2 cellular contexts compared by ENCODE assay signal in the genomic region with DNA sequence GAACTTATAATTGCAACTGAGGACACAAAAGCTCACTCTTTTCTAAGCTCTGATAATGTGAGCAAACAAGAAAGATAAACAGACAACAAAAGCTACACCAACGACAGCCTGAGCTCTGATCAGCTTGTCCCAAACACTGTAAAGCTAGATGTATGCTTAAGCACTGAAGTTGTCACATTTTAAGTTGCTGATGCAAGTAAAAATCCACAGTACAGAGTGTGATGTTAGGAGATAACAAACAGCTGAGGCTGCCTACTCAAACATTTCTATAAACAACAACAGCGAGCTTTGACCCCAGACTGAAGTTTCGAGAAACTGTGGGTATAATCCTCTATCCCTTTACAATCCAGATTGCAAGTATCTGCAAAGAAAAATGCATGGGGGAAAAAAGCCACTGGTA.
TF ChIP-seq lines count a peak whose summit lies in the region.

No MANE protein-coding gene starts in this region.

TF ChIP-seq in K562, 482 proteins besides CTCF, POLR2A, EP300 and RAD21 (continues in another document):
- TF ChIP-seq CBFA2T3 (IDR thresholded peaks at IDR 0.05) (0 out of 2 replicates have a peak, but pooled peaks have one; percentile 4), MAFK (IDR thresholded peaks at IDR 0.05; ENCODE audit: low read length) (peak; percentile 41; the same call in 1 of the 2 replicates), ZBED1 (IDR thresholded peaks at IDR 0.05) (no peak), TAL1 (IDR thresholded peaks at IDR 0.05) (peak; percentile 29; the same call in 1 of the 2 replicates), ELF2 (CRISPR knock-in tag; IDR thresholded peaks at IDR 0.05) (no peak), RFX7 (CRISPR knock-in tag; IDR thresholded peaks at IDR 0.05) (no peak), ZSCAN29 (IDR thresholded peaks at IDR 0.05) (no peak), TCF3 (CRISPR knock-in tag; IDR thresholded peaks at IDR 0.05) (peak; percentile 51), PTTG1 (tag; IDR thresholded peaks at IDR 0.05; ENCODE audit: low read depth) (no peak), BRD9 (IDR thresholded peaks at IDR 0.05; ENCODE audit: low read depth, partially characterized antibody) (no peak), NCOA4 (IDR thresholded peaks at IDR 0.05; ENCODE audit: partially characterized antibody) (no peak), ARID1B (IDR thresholded peaks at IDR 0.05) (peak; percentile 38), SMARCB1 (IDR thresholded peaks at IDR 0.05; ENCODE audit: insufficient read length, low read depth) (no peak)
- TF ChIP-seq, protein P1, sequence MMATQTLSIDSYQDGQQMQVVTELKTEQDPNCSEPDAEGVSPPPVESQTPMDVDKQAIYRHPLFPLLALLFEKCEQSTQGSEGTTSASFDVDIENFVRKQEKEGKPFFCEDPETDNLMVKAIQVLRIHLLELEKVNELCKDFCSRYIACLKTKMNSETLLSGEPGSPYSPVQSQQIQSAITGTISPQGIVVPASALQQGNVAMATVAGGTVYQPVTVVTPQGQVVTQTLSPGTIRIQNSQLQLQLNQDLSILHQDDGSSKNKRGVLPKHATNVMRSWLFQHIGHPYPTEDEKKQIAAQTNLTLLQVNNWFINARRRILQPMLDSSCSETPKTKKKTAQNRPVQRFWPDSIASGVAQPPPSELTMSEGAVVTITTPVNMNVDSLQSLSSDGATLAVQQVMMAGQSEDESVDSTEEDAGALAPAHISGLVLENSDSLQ (IDR thresholded peaks at IDR 0.05), result no peak
- TF ChIP-seq, protein P2, sequence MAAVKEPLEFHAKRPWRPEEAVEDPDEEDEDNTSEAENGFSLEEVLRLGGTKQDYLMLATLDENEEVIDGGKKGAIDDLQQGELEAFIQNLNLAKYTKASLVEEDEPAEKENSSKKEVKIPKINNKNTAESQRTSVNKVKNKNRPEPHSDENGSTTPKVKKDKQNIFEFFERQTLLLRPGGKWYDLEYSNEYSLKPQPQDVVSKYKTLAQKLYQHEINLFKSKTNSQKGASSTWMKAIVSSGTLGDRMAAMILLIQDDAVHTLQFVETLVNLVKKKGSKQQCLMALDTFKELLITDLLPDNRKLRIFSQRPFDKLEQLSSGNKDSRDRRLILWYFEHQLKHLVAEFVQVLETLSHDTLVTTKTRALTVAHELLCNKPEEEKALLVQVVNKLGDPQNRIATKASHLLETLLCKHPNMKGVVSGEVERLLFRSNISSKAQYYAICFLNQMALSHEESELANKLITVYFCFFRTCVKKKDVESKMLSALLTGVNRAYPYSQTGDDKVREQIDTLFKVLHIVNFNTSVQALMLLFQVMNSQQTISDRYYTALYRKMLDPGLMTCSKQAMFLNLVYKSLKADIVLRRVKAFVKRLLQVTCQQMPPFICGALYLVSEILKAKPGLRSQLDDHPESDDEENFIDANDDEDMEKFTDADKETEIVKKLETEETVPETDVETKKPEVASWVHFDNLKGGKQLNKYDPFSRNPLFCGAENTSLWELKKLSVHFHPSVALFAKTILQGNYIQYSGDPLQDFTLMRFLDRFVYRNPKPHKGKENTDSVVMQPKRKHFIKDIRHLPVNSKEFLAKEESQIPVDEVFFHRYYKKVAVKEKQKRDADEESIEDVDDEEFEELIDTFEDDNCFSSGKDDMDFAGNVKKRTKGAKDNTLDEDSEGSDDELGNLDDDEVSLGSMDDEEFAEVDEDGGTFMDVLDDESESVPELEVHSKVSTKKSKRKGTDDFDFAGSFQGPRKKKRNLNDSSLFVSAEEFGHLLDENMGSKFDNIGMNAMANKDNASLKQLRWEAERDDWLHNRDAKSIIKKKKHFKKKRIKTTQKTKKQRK (IDR thresholded peaks at IDR 0.05; ENCODE audit: borderline replicate concordance, low read depth, low read length), result no peak
- TF ChIP-seq, protein P3, sequence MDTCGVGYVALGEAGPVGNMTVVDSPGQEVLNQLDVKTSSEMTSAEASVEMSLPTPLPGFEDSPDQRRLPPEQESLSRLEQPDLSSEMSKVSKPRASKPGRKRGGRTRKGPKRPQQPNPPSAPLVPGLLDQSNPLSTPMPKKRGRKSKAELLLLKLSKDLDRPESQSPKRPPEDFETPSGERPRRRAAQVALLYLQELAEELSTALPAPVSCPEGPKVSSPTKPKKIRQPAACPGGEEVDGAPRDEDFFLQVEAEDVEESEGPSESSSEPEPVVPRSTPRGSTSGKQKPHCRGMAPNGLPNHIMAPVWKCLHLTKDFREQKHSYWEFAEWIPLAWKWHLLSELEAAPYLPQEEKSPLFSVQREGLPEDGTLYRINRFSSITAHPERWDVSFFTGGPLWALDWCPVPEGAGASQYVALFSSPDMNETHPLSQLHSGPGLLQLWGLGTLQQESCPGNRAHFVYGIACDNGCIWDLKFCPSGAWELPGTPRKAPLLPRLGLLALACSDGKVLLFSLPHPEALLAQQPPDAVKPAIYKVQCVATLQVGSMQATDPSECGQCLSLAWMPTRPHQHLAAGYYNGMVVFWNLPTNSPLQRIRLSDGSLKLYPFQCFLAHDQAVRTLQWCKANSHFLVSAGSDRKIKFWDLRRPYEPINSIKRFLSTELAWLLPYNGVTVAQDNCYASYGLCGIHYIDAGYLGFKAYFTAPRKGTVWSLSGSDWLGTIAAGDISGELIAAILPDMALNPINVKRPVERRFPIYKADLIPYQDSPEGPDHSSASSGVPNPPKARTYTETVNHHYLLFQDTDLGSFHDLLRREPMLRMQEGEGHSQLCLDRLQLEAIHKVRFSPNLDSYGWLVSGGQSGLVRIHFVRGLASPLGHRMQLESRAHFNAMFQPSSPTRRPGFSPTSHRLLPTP (IDR thresholded peaks at IDR 0.05; ENCODE audit: borderline replicate concordance, extremely low read depth, insufficient read length), result no peak
- TF ChIP-seq, protein P4, sequence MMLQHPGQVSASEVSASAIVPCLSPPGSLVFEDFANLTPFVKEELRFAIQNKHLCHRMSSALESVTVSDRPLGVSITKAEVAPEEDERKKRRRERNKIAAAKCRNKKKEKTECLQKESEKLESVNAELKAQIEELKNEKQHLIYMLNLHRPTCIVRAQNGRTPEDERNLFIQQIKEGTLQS (IDR thresholded peaks at IDR 0.05), result peak; percentile 29; the same call in 1 of the 2 replicates
- TF ChIP-seq, protein P4 (CRISPR knock-in tag; conservative IDR thresholded peaks at IDR 0.05), result no peak
- TF ChIP-seq, protein P5, sequence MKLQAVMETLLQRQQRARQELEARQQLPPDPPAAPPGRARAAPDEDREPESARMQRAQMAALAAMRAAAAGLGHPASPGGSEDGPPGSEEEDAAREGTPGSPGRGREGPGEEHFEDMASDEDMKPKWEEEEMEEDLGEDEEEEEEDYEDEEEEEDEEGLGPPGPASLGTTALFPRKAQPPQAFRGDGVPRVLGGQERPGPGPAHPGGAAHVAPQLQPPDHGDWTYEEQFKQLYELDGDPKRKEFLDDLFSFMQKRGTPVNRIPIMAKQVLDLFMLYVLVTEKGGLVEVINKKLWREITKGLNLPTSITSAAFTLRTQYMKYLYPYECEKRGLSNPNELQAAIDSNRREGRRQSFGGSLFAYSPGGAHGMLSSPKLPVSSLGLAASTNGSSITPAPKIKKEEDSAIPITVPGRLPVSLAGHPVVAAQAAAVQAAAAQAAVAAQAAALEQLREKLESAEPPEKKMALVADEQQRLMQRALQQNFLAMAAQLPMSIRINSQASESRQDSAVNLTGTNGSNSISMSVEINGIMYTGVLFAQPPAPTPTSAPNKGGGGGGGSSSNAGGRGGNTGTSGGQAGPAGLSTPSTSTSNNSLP (IDR thresholded peaks at IDR 0.05; ENCODE audit: borderline replicate concordance, low read depth, low read length), result no peak

TF ChIP-seq in HepG2, 621 proteins besides CTCF, POLR2A, EP300 and RAD21 (continues in another document):
- TF ChIP-seq ZNF616 (CRISPR knock-in tag; IDR thresholded peaks at IDR 0.05; ENCODE audit: low read depth) (no peak), FOXC1 (CRISPR knock-in tag; IDR thresholded peaks at IDR 0.05; ENCODE audit: borderline replicate concordance) (no peak), HNRNPK (IDR thresholded peaks at IDR 0.05; ENCODE audit: low read depth, low read length, poor library complexity, severe bottlenecking) (no peak), SP4 (CRISPR knock-in tag; IDR thresholded peaks at IDR 0.05) (no peak), NBN (conservative IDR thresholded peaks at IDR 0.05) (no peak), MTF1 (CRISPR knock-in tag; IDR thresholded peaks at IDR 0.05) (no peak), GATAD2A (CRISPR knock-in tag; IDR thresholded peaks at IDR 0.05) (peak; percentile 85), FOXA1 (IDR thresholded peaks at IDR 0.05) (no peak), FOXA1 (CRISPR knock-in tag; IDR thresholded peaks at IDR 0.05) (peak; percentile 65), NFE2L1 (CRISPR knock-in tag; IDR thresholded peaks at IDR 0.05; ENCODE audit: borderline replicate concordance) (no peak), TARDBP (CRISPR knock-in tag; IDR thresholded peaks at IDR 0.05) (no peak), HHEX (CRISPR knock-in tag; IDR thresholded peaks at IDR 0.05) (peak; percentile 42), MLLT10 (CRISPR knock-in tag; IDR thresholded peaks at IDR 0.05) (no peak), CHD2 (IDR thresholded peaks at IDR 0.05; ENCODE audit: low read depth, low read length) (no peak), SOX13 (IDR thresholded peaks at IDR 0.05) (peak; percentile 52; the same call in 1 of the 2 replicates), SOX13 (CRISPR knock-in tag; conservative IDR thresholded peaks at IDR 0.05 in 1 of 2, IDR thresholded peaks at IDR 0.05 in 1 of 2) (peak in 1 of 2 experiments; percentile 83; a peak in 2 of 4 replicates), POLR2G (IDR thresholded peaks at IDR 0.05; ENCODE audit: low read depth, low read length) (no peak), TBX2 (CRISPR knock-in tag; IDR thresholded peaks at IDR 0.05; ENCODE audit: borderline replicate concordance) (peak; percentile 95), RNF2 (conservative IDR thresholded peaks at IDR 0.05; ENCODE audit: low read depth) (no peak), ZNF792 (CRISPR knock-in tag; IDR thresholded peaks at IDR 0.05) (peak; percentile 31; the same call in 1 of the 2 replicates), MAF1 (CRISPR knock-in tag; IDR thresholded peaks at IDR 0.05; ENCODE audit: borderline replicate concordance) (no peak), IRF2 (CRISPR knock-in tag; IDR thresholded peaks at IDR 0.05) (no peak), THAP11 (CRISPR knock-in tag; IDR thresholded peaks at IDR 0.05) (peak; percentile 60), NFYB (CRISPR knock-in tag; IDR thresholded peaks at IDR 0.05) (no peak), MED1 (CRISPR knock-in tag; IDR thresholded peaks at IDR 0.05) (peak; percentile 59), ZKSCAN5 (CRISPR knock-in tag; IDR thresholded peaks at IDR 0.05) (no peak), ATAD3A (CRISPR knock-in tag; IDR thresholded peaks at IDR 0.05) (no peak)
- TF ChIP-seq, protein P6, sequence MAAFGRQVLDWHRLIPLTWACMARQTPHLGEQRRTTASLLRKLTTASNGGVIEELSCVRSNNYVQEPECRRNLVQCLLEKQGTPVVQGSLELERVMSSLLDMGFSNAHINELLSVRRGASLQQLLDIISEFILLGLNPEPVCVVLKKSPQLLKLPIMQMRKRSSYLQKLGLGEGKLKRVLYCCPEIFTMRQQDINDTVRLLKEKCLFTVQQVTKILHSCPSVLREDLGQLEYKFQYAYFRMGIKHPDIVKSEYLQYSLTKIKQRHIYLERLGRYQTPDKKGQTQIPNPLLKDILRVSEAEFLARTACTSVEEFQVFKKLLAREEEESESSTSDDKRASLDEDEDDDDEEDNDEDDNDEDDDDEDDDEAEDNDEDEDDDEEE (CRISPR knock-in tag; IDR thresholded peaks at IDR 0.05), result no peak
- TF ChIP-seq, protein P7, sequence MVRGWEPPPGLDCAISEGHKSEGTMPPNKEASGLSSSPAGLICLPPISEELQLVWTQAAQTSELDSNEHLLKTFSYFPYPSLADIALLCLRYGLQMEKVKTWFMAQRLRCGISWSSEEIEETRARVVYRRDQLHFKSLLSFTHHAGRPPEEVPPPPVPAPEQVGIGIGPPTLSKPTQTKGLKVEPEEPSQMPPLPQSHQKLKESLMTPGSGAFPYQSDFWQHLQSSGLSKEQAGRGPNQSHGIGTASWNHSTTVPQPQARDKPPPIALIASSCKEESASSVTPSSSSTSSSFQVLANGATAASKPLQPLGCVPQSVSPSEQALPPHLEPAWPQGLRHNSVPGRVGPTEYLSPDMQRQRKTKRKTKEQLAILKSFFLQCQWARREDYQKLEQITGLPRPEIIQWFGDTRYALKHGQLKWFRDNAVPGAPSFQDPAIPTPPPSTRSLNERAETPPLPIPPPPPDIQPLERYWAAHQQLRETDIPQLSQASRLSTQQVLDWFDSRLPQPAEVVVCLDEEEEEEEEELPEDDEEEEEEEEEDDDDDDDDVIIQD (CRISPR knock-in tag; IDR thresholded peaks at IDR 0.05; ENCODE audit: low read depth), result 0 out of 2 replicates have a peak, but pooled peaks have one; percentile 26
- TF ChIP-seq, protein P8, sequence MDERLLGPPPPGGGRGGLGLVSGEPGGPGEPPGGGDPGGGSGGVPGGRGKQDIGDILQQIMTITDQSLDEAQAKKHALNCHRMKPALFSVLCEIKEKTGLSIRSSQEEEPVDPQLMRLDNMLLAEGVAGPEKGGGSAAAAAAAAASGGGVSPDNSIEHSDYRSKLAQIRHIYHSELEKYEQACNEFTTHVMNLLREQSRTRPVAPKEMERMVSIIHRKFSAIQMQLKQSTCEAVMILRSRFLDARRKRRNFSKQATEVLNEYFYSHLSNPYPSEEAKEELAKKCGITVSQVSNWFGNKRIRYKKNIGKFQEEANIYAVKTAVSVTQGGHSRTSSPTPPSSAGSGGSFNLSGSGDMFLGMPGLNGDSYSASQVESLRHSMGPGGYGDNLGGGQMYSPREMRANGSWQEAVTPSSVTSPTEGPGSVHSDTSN (CRISPR knock-in tag; IDR thresholded peaks at IDR 0.05), result no peak
- TF ChIP-seq, protein P9, sequence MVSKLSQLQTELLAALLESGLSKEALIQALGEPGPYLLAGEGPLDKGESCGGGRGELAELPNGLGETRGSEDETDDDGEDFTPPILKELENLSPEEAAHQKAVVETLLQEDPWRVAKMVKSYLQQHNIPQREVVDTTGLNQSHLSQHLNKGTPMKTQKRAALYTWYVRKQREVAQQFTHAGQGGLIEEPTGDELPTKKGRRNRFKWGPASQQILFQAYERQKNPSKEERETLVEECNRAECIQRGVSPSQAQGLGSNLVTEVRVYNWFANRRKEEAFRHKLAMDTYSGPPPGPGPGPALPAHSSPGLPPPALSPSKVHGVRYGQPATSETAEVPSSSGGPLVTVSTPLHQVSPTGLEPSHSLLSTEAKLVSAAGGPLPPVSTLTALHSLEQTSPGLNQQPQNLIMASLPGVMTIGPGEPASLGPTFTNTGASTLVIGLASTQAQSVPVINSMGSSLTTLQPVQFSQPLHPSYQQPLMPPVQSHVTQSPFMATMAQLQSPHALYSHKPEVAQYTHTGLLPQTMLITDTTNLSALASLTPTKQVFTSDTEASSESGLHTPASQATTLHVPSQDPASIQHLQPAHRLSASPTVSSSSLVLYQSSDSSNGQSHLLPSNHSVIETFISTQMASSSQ (IDR thresholded peaks at IDR 0.05; ENCODE audit: low read depth), result peak; percentile 56
- TF ChIP-seq, protein P9 (CRISPR knock-in tag; IDR thresholded peaks at IDR 0.05; ENCODE audit: borderline replicate concordance), result no peak
